In the genomic region with DNA sequence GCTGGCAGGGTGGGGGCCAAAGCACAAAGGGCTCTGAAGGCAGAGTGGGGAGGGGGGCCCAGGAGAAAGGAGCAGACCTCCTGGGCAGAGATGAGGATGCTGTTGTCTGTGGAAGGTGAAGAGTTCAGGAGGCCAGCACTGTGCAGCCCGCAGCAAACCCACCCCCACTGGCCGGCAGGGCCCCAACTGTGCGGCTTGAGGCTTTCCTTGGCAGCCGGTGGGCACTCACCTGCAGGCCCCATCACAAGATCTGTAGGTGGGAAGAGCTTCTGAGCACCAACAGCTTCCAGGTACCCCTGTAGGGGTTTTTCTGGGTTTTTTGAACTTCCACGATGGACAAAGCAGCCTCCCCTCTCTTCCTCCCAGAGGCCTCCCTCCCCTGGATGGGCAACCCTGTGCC, we compare ENCODE assay signal across 19 cellular contexts.
A peak's percentile ranks its signal among the peaks of the same experiment; 100 is the strongest.
DNase-seq lines count a peak whose midpoint lies in the region; ATAC-seq and TF ChIP-seq lines count a peak whose summit lies in the region.
"Had no signal": no experiment of that assay in that cellular context is flagged by ENCODE, and none has a peak within 500 bp of the region (broad histone marks: within the 10 kb centered on the region; RNA-seq: fewer than 3 reads in every experiment).

No MANE protein-coding gene starts in this region.

- H3K27ac ChIP-seq in left ventricle myocardium inferior (replicated peaks), result no peak overlapping the region
- H3K27ac ChIP-seq in skeletal muscle tissue (ENCODE audit: low read depth, low read length), result no peak overlapping the region

- H3K4me1 ChIP-seq in left ventricle myocardium inferior (peaks cover 54% of the 10 kb centered on the region), skeletal muscle tissue (ENCODE audit: control insufficient read depth in 3 of 3, insufficient read depth in 3 of 3, low read length in 3 of 3) (peaks cover 25 to 48% (median 47%) of the 10 kb centered on the region in 3 donors)

- peak overlapping the region in 1 of 2 donors; percentile 76 for H3K27ac Mint-ChIP-seq in stimulated activated naive CD8-positive, alpha-beta T cell treated with anti-CD3 and anti-CD28 coated beads, Interleukin-15, amount 100 ng/mL, for 72 hours
- H3K27ac Mint-ChIP-seq in T-helper 2 cell treated with Interferon-gamma antibody and Interleukin-4, amounts not matched to agents 5 μg/mL and 100 μg/mL, for 36 hours, result no peak overlapping the region
- H3K27ac Mint-ChIP-seq in activated naive CD8-positive, alpha-beta T cell treated with anti-CD3 and anti-CD28 coated beads, Interleukin-2, amount 50 U/mL, for 24 hours, result no peak overlapping the region
- H3K27ac Mint-ChIP-seq: CD4-positive, alpha-beta T cell had no signal

- DNase-seq in stimulated activated naive CD8-positive, alpha-beta T cell treated with anti-CD3 and anti-CD28 coated beads, Interleukin-15, amount 100 ng/mL, for 72 hours, result no peak
- no peak for DNase-seq in stimulated activated naive CD8-positive, alpha-beta T cell treated with anti-CD3 and anti-CD28 coated beads, Interleukin-15, Interleukin-2, amounts not matched to agents 100 U/mL and 50 U/mL, for 24 hours
- peak; percentile 7 for DNase-seq in left ventricle myocardium inferior
- no peak for DNase-seq in NCI-H526 (lab: John Stamatoyannopoulos, UW)
- no peak for DNase-seq in T-helper 2 cell treated with Interferon-gamma antibody and Interleukin-4, amounts not matched to agents 5 μg/mL and 100 μg/mL, for 36 hours (ENCODE audit: low spot score)
- no peak for DNase-seq in activated naive CD8-positive, alpha-beta T cell treated with anti-CD3 and anti-CD28 coated beads, Interleukin-2, amount 50 U/mL, for 24 hours
- no peak for DNase-seq in stimulated activated CD8-positive, alpha-beta memory T cell treated with anti-CD3 and anti-CD28 coated beads, Interleukin-4, amount 100 ng/mL, for 48 hours
- DNase-seq: AML-193; CD4-positive, alpha-beta T cell; DMS79 treated with DMSO at 0.1 percent for 48 hours; GDM1; HCEC 1CT; Karpas-422; NCI-H1105 treated with DMSO at 0.1 percent for 48 hours; NCI-H187; NCI-H2171; NCI-H446 treated with DMSO at 0.1 percent for 48 hours; NCI-H774 had no signal

- H3K9ac ChIP-seq in skeletal muscle tissue (ENCODE audit: low read depth in 1 of 3, low read length in 3 of 3), result peak overlapping the region in 2 of 3 donors; percentile 53 to 70

- ATAC-seq in stimulated activated naive CD8-positive, alpha-beta T cell treated with anti-CD3 and anti-CD28 coated beads, Interleukin-15, amount 100 ng/mL, for 72 hours, result peak; percentile 16
- no peak for ATAC-seq in stimulated activated naive CD8-positive, alpha-beta T cell treated with anti-CD3 and anti-CD28 coated beads, Interleukin-15, Interleukin-2, amounts not matched to agents 100 U/mL and 50 U/mL, for 24 hours
- ATAC-seq in activated naive CD8-positive, alpha-beta T cell treated with anti-CD3 and anti-CD28 coated beads, Interleukin-2, amount 50 U/mL, for 24 hours, result no peak

- H3K27me3 ChIP-seq in left ventricle myocardium inferior (ENCODE audit: low read depth), result no peaks in the 10 kb centered on the region
- no peaks in the 10 kb centered on the region for H3K27me3 ChIP-seq in skeletal muscle tissue (ENCODE audit: control insufficient read depth in 3 of 3, insufficient read depth in 3 of 3, low read length in 3 of 3)

- no peaks in the 10 kb centered on the region for H3K4me1 Mint-ChIP-seq in stimulated activated naive CD8-positive, alpha-beta T cell treated with anti-CD3 and anti-CD28 coated beads, Interleukin-15, amount 100 ng/mL, for 72 hours
- no peaks in the 10 kb centered on the region for H3K4me1 Mint-ChIP-seq in T-helper 2 cell treated with Interferon-gamma antibody and Interleukin-4, amounts not matched to agents 5 μg/mL and 100 μg/mL, for 36 hours (ENCODE audit: low read depth)
- H3K4me1 Mint-ChIP-seq in activated naive CD8-positive, alpha-beta T cell treated with anti-CD3 and anti-CD28 coated beads, Interleukin-2, amount 50 U/mL, for 24 hours, result no peaks in the 10 kb centered on the region

- H3K4me3 Mint-ChIP-seq in stimulated activated naive CD8-positive, alpha-beta T cell treated with anti-CD3 and anti-CD28 coated beads, Interleukin-15, amount 100 ng/mL, for 72 hours, result no peak overlapping the region
- H3K4me3 Mint-ChIP-seq in T-helper 2 cell treated with Interferon-gamma antibody and Interleukin-4, amounts not matched to agents 5 μg/mL and 100 μg/mL, for 36 hours, result no peak overlapping the region
- no peak overlapping the region for H3K4me3 Mint-ChIP-seq in activated naive CD8-positive, alpha-beta T cell treated with anti-CD3 and anti-CD28 coated beads, Interleukin-2, amount 50 U/mL, for 24 hours
- H3K4me3 Mint-ChIP-seq: CD4-positive, alpha-beta T cell had no signal

- no peaks in the 10 kb centered on the region for H3K9me3 Mint-ChIP-seq in stimulated activated naive CD8-positive, alpha-beta T cell treated with anti-CD3 and anti-CD28 coated beads, Interleukin-15, amount 100 ng/mL, for 72 hours
- H3K9me3 Mint-ChIP-seq in T-helper 2 cell treated with Interferon-gamma antibody and Interleukin-4, amounts not matched to agents 5 μg/mL and 100 μg/mL, for 36 hours, result no peaks in the 10 kb centered on the region
- H3K9me3 Mint-ChIP-seq in activated naive CD8-positive, alpha-beta T cell treated with anti-CD3 and anti-CD28 coated beads, Interleukin-2, amount 50 U/mL, for 24 hours, result no peaks in the 10 kb centered on the region
- H3K9me3 Mint-ChIP-seq: CD4-positive, alpha-beta T cell had no signal

- intact Hi-C loops in left ventricle myocardium inferior (cut with micrococcal nuclease), result no loop called here

- no peaks in the 10 kb centered on the region for H3K27me3 Mint-ChIP-seq in stimulated activated naive CD8-positive, alpha-beta T cell treated with anti-CD3 and anti-CD28 coated beads, Interleukin-15, amount 100 ng/mL, for 72 hours
- H3K27me3 Mint-ChIP-seq in T-helper 2 cell treated with Interferon-gamma antibody and Interleukin-4, amounts not matched to agents 5 μg/mL and 100 μg/mL, for 36 hours (ENCODE audit: low read depth), result no peaks in the 10 kb centered on the region
- no peaks in the 10 kb centered on the region for H3K27me3 Mint-ChIP-seq in activated naive CD8-positive, alpha-beta T cell treated with anti-CD3 and anti-CD28 coated beads, Interleukin-2, amount 50 U/mL, for 24 hours
- H3K27me3 Mint-ChIP-seq: CD4-positive, alpha-beta T cell had no signal

- TF ChIP-seq CTCF in left ventricle myocardium inferior (IDR thresholded peaks at IDR 0.05; ENCODE audit: borderline replicate concordance), result no peak

- H3K9me3 ChIP-seq in left ventricle myocardium inferior (replicated peaks) (no peaks in the 10 kb centered on the region), skeletal muscle tissue (ENCODE audit: control insufficient read depth in 3 of 3, low read length in 3 of 3) (no peaks in the 10 kb centered on the region)

- no peaks in the 10 kb centered on the region for H3K36me3 Mint-ChIP-seq in T-helper 2 cell treated with Interferon-gamma antibody and Interleukin-4, amounts not matched to agents 5 μg/mL and 100 μg/mL, for 36 hours (ENCODE audit: low read depth)
- peaks cover 6% of the 10 kb centered on the region for H3K36me3 Mint-ChIP-seq in activated naive CD8-positive, alpha-beta T cell treated with anti-CD3 and anti-CD28 coated beads, Interleukin-2, amount 50 U/mL, for 24 hours (ENCODE audit: low read depth)

- H3K36me3 ChIP-seq in left ventricle myocardium inferior (no peaks in the 10 kb centered on the region), skeletal muscle tissue (ENCODE audit: control insufficient read depth in 3 of 3, insufficient read depth in 3 of 3, low read length in 3 of 3) (peaks cover 2 to 9% (median 6%) of the 10 kb centered on the region in 3 donors)

- H3K4me3 ChIP-seq in left ventricle myocardium inferior, result no peak overlapping the region
- H3K4me3 ChIP-seq in skeletal muscle tissue (ENCODE audit: low read length in 3 of 3), result no peak overlapping the region
